Comparison of ENCODE assay signal across 19 cellular contexts in genomic region chr13:112854321-112854720, GRCh38.
DNase-seq lines count a peak whose midpoint lies in the region; ATAC-seq and TF ChIP-seq lines count a peak whose summit lies in the region.
"Had no signal": no experiment of that assay in that cellular context is flagged by ENCODE, and none has a peak within 500 bp of the region (broad histone marks: within the 10 kb centered on the region; RNA-seq: fewer than 3 reads in every experiment).

No MANE protein-coding gene starts in this region.

- H3K27ac Mint-ChIP-seq in chondrocyte (ENCODE audit: unreplicated experiment) (no peak overlapping the region), glutamatergic neuron (ENCODE audit: unreplicated experiment) (no peak overlapping the region)
- H3K27ac Mint-ChIP-seq: CD4-positive, CD25-positive, alpha-beta regulatory T cell had no signal

- TF ChIP-seq CTCF in chondrocyte (IDR thresholded peaks at IDR 0.05) (no peak), glutamatergic neuron (IDR thresholded peaks at IDR 0.05; ENCODE audit: partially characterized antibody, unreplicated experiment) (no peak), upper lobe of right lung (IDR thresholded peaks at IDR 0.05) (no peak)

- H3K27me3 Mint-ChIP-seq in chondrocyte (ENCODE audit: low read depth), result no peaks in the 10 kb centered on the region
- H3K27me3 Mint-ChIP-seq in glutamatergic neuron (ENCODE audit: unreplicated experiment), result no peaks in the 10 kb centered on the region
- H3K27me3 Mint-ChIP-seq: CD4-positive, CD25-positive, alpha-beta regulatory T cell; CD8-positive, alpha-beta memory T cell had no signal

- peaks cover 97% of the 10 kb centered on the region for H3K36me3 ChIP-seq in upper lobe of right lung

- intact Hi-C loops in upper lobe of right lung (cut with DNase I), result no loop called here

- H3K4me1 ChIP-seq in upper lobe of right lung, result no peaks in the 10 kb centered on the region
- H3K4me1 ChIP-seq: HAP-1 had no signal

- H3K9me3 ChIP-seq in upper lobe of right lung, result no peaks in the 10 kb centered on the region
- H3K9me3 ChIP-seq: BE2C, HAP-1 had no signal

- H3K36me3 Mint-ChIP-seq in chondrocyte (ENCODE audit: low read depth) (peaks cover 26% of the 10 kb centered on the region), glutamatergic neuron (ENCODE audit: unreplicated experiment) (peaks cover 18% of the 10 kb centered on the region)

- no peak overlapping the region for H3K27ac ChIP-seq in upper lobe of right lung

- H3K9me3 Mint-ChIP-seq in chondrocyte (ENCODE audit: low read depth) (no peaks in the 10 kb centered on the region), glutamatergic neuron (ENCODE audit: unreplicated experiment) (peaks cover 1% of the 10 kb centered on the region)
- H3K9me3 Mint-ChIP-seq: CD4-positive, CD25-positive, alpha-beta regulatory T cell; CD8-positive, alpha-beta memory T cell had no signal

- no peak for ATAC-seq in upper lobe of right lung
- ATAC-seq in HG03432 (IDR thresholded peaks at IDR 0.05; ENCODE audit: unreplicated experiment), result no peak
- ATAC-seq: GM12878 had no signal

- H3K4me3 ChIP-seq in upper lobe of right lung, result no peak overlapping the region
- H3K4me3 ChIP-seq: GM12878, HAP-1 had no signal

- H3K4me1 Mint-ChIP-seq in chondrocyte (ENCODE audit: low read depth) (peaks cover 4% of the 10 kb centered on the region), glutamatergic neuron (ENCODE audit: low read depth, unreplicated experiment) (peaks cover 12% of the 10 kb centered on the region)
- H3K4me1 Mint-ChIP-seq: CD8-positive, alpha-beta memory T cell had no signal

- DNase-seq in chondrocyte (ENCODE audit: low spot score), result peak; percentile 50
- peak; percentile 16 for DNase-seq in glutamatergic neuron
- DNase-seq in mesenteric fat pad (ENCODE audit: low spot score), result peak; percentile 72
- DNase-seq in upper lobe of right lung, result peak; percentile 11
- no peak for DNase-seq in medulla oblongata (ENCODE audit: extremely low spot score)
- DNase-seq in NCI-H2107 treated with DMSO at 0.1 percent for 48 hours (lab: John Stamatoyannopoulos, UW; ENCODE audit: unreplicated experiment), result no peak
- DNase-seq: ACHN; BE2C; C1 segment of cervical spinal cord; CD4-positive, CD25-positive, alpha-beta regulatory T cell; CD8-positive, alpha-beta memory T cell; COR-L47; DMS 273 treated with DMSO at 0.1 percent for 48 hours; DMS53; DND-41; EL had no signal

- H3K4me3 Mint-ChIP-seq in chondrocyte (ENCODE audit: unreplicated experiment) (no peak overlapping the region), glutamatergic neuron (ENCODE audit: unreplicated experiment) (no peak overlapping the region)
- H3K4me3 Mint-ChIP-seq: CD4-positive, CD25-positive, alpha-beta regulatory T cell; CD8-positive, alpha-beta memory T cell had no signal

- H3K27me3 ChIP-seq in upper lobe of right lung, result no peaks in the 10 kb centered on the region
- H3K27me3 ChIP-seq: BE2C had no signal

Comparison
In these comparisons a context has a peak if more than half of its experiments do, and no peak if none do; other contexts are left out.
1. DNase-seq: peak in chondrocyte (single experiment), glutamatergic neuron (single experiment), mesenteric fat pad (single experiment) and upper lobe of right lung (single experiment); none in medulla oblongata (single experiment) and NCI-H2107 treated with DMSO at 0.1 percent for 48 hours (single experiment).